17 cellular contexts compared by ENCODE assay signal in the genomic region with DNA sequence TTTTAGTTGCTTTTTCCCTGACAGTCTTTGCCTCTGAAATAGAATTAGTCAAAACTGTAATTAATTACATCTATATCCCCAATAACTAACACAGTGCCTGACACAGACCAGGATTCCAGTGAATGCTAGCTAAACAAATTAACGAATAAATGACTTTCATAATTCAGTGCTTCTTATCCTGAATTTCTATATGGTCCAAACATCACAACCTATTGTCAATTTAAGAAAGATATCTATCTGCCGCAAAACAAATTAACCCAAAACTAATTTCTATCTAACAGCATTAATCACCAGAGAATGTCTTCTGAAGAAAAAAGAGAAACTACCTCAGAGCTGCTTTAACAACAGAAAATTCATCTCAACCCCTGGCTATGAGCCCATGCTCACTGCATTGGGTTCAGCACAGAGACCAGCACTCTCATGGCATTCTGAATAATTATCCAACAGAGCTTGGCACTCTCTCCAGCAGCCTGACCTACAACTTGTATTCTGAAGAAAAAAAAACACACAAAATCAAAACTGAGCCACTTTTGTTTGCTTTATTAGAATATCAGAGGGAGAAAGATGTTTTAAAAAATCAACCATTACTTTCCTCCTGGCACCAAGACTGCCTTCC.
A peak's percentile ranks its signal among the peaks of the same experiment; 100 is the strongest.
DNase-seq lines count a peak whose midpoint lies in the region; ATAC-seq and TF ChIP-seq lines count a peak whose summit lies in the region.
"Had no signal": no experiment of that assay in that cellular context is flagged by ENCODE, and none has a peak within 500 bp of the region (broad histone marks: within the 10 kb centered on the region; RNA-seq: fewer than 3 reads in every experiment).

No MANE protein-coding gene starts in this region.

- H3K36me3 Mint-ChIP-seq in MCF 10A (ENCODE audit: insufficient read depth, unreplicated experiment): no peaks in the 10 kb centered on the region
- H3K36me3 Mint-ChIP-seq: CD4-positive, CD25-positive, alpha-beta regulatory T cell; CD8-positive, alpha-beta memory T cell had no signal

- H3K4me1 ChIP-seq in SK-N-SH (ENCODE audit: control insufficient read depth in 1 of 2, insufficient read depth in 2 of 2, low read depth in 1 of 2, low read length in 1 of 2) (peaks cover 2 to 3% of the 10 kb centered on the region in 2 experiments; a peak in 2 of 4 replicates), thyroid gland (peaks cover 0 to 3% of the 10 kb centered on the region in 2 donors)
- H3K4me1 ChIP-seq: BE2C had no signal

- no peaks in the 10 kb centered on the region for H4K20me1 ChIP-seq in SK-N-SH (ENCODE audit: insufficient read depth)

- DNase-seq in SK-N-SH (no peak), cerebellum (ENCODE audit: low spot score) (peak; percentile 7), midbrain (lab: John Stamatoyannopoulos, UW) (peak; percentile 45), thyroid gland (peak; percentile 36 to 63), NCI-H82 treated with DMSO at 0.1 percent for 48 hours (lab: John Stamatoyannopoulos, UW; ENCODE audit: unreplicated experiment) (no peak), glomerular visceral epithelial cell (ENCODE audit: extremely low spot score) (no peak), MCF 10A (ENCODE audit: unreplicated experiment) (no peak)
- DNase-seq: BE2C; CD4-positive, CD25-positive, alpha-beta regulatory T cell; CD8-positive, alpha-beta memory T cell; COR-L47; DMS 273 treated with DMSO at 0.1 percent for 48 hours; DMS53; GDM1; HCEC 1CT had no signal

- ATAC-seq in SK-N-SH treated with all-trans-retinoic acid at 6 μM for 48 hours: peak; percentile 85
- ATAC-seq: GM23338 had no signal

- H3K9ac ChIP-seq in SK-N-SH: no peak overlapping the region

- H3K4me1 Mint-ChIP-seq in MCF 10A (ENCODE audit: insufficient read depth, unreplicated experiment): peaks cover 7% of the 10 kb centered on the region
- H3K4me1 Mint-ChIP-seq: CD4-positive, CD25-positive, alpha-beta regulatory T cell; CD8-positive, alpha-beta memory T cell; GM23338 had no signal

- H3F3A ChIP-seq in SK-N-SH (replicated peaks; ENCODE audit: insufficient read depth): no peaks in the 10 kb centered on the region

- CTCF ChIA-PET in SK-N-SH (lab: Yijun Ruan, JAX) (interaction anchor here (0.6 kb wide), 1 partner anchor 15 kb away, joined by 3 read pairs; no protein-coding TSS in a partner anchor), MCF 10A (lab: Yijun Ruan, JAX) (no interaction called here)

- intact Hi-C loops in thyroid gland (cut with DNase I): no loop called here
- intact Hi-C loops in MCF 10A (cut with micrococcal nuclease): no loop called here

- no peak overlapping the region for H3K27ac Mint-ChIP-seq in MCF 10A (ENCODE audit: low read depth, unreplicated experiment)
- H3K27ac Mint-ChIP-seq: CD4-positive, CD25-positive, alpha-beta regulatory T cell; GM23338 had no signal

- POLR2A ChIA-PET in SK-N-SH (lab: Yijun Ruan, JAX) (no interaction called here), MCF 10A (lab: Yijun Ruan, JAX) (interaction anchor here (0.7 kb wide), 1 partner anchor 398 kb away, joined by 3 read pairs; no protein-coding TSS in a partner anchor)

- no peak for TF ChIP-seq EP300 in SK-N-SH (IDR thresholded peaks at IDR 0.05; ENCODE audit: borderline replicate concordance in 1 of 2, low read depth in 1 of 2, low read length in 1 of 2)

- no peak for TF ChIP-seq RAD21 in SK-N-SH (IDR thresholded peaks at IDR 0.05; ENCODE audit: low read length)

- H3K9me2 ChIP-seq in SK-N-SH: no peaks in the 10 kb centered on the region

- no TSS peak for BruUV-seq in MCF 10A (replicated peaks; lab: Mats Ljungman, UMichigan)

- no peak overlapping the region; a peak in 1 of 4 replicates for H3K27ac ChIP-seq in SK-N-SH (ENCODE audit: low read depth in 2 of 2, low read length in 1 of 2)
- H3K27ac ChIP-seq in thyroid gland: no peak overlapping the region

- no peak overlapping the region for H3K4me2 ChIP-seq in SK-N-SH
- H3K4me2 ChIP-seq: GM23338 had no signal

- H3K4me3 ChIP-seq in SK-N-SH (ENCODE audit: low read depth in 2 of 2, low read length in 1 of 2) (no peak overlapping the region), thyroid gland (replicated peaks in 1 of 3) (no peak overlapping the region)
- H3K4me3 ChIP-seq: GM23338 had no signal

- H3K9me3 ChIP-seq in SK-N-SH (no peaks in the 10 kb centered on the region), thyroid gland (no peaks in the 10 kb centered on the region)
- H3K9me3 ChIP-seq: BE2C had no signal

- H3K27me3 Mint-ChIP-seq in MCF 10A (ENCODE audit: insufficient read depth, unreplicated experiment): no peaks in the 10 kb centered on the region
- H3K27me3 Mint-ChIP-seq: CD4-positive, CD25-positive, alpha-beta regulatory T cell; CD8-positive, alpha-beta memory T cell had no signal

- H3K79me2 ChIP-seq in SK-N-SH (ENCODE audit: insufficient read depth): no peaks in the 10 kb centered on the region

- no peaks in the 10 kb centered on the region for H3K36me3 ChIP-seq in SK-N-SH (replicated peaks in 1 of 2; ENCODE audit: control insufficient read depth in 1 of 2, insufficient read depth in 2 of 2, low read length in 1 of 2)
- no peaks in the 10 kb centered on the region for H3K36me3 ChIP-seq in thyroid gland
- H3K36me3 ChIP-seq: BE2C had no signal

- no peak for TF ChIP-seq POLR2A in thyroid gland (IDR thresholded peaks at IDR 0.05)

- no peak overlapping the region for H2AFZ ChIP-seq in SK-N-SH (ENCODE audit: low read depth)
- H2AFZ ChIP-seq: GM23338 had no signal

- WGBS in SK-N-SH (ENCODE audit: low lambda C conversion rate): 48% methylated on average over 2 of the region's 2 CpGs
- 88 to 96% methylated on average over 2 of the region's 2 CpGs for WGBS in thyroid gland, 2 donors

- no peak overlapping the region for H3K4me3 Mint-ChIP-seq in MCF 10A (ENCODE audit: unreplicated experiment)
- H3K4me3 Mint-ChIP-seq: CD4-positive, CD25-positive, alpha-beta regulatory T cell; CD8-positive, alpha-beta memory T cell; GM23338 had no signal

- TF ChIP-seq CTCF in SK-N-SH (IDR thresholded peaks at IDR 0.05) (no peak), thyroid gland (IDR thresholded peaks at IDR 0.05) (no peak), MCF 10A (IDR thresholded peaks at IDR 0.05; ENCODE audit: unreplicated experiment) (no peak)

- H3K27me3 ChIP-seq in SK-N-SH (ENCODE audit: insufficient read depth) (no peaks in the 10 kb centered on the region), thyroid gland (no peaks in the 10 kb centered on the region)
- H3K27me3 ChIP-seq: BE2C had no signal

- H3K9me3 Mint-ChIP-seq in MCF 10A (ENCODE audit: unreplicated experiment): no peaks in the 10 kb centered on the region

TF ChIP-seq in SK-N-SH treated with all-trans-retinoic acid at 6 μM for 48 hours, 23 proteins besides CTCF, POLR2A, EP300 and RAD21 (continues in another document):
- TF ChIP-seq GLIS3 (CRISPR knock-in tag; IDR thresholded peaks at IDR 0.05): no peak
- TF ChIP-seq TSHZ2 (CRISPR knock-in tag; IDR thresholded peaks at IDR 0.05): 0 out of 2 replicates have a peak, but pooled peaks have one; percentile 42
- TF ChIP-seq ISL1 (CRISPR knock-in tag; IDR thresholded peaks at IDR 0.05): peak; percentile 81

TF ChIP-seq in SK-N-SH, 30 proteins besides CTCF, POLR2A, EP300 and RAD21 (continues in another document):
- TF ChIP-seq, protein P1, sequence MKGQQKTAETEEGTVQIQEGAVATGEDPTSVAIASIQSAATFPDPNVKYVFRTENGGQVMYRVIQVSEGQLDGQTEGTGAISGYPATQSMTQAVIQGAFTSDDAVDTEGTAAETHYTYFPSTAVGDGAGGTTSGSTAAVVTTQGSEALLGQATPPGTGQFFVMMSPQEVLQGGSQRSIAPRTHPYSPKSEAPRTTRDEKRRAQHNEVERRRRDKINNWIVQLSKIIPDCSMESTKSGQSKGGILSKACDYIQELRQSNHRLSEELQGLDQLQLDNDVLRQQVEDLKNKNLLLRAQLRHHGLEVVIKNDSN (IDR thresholded peaks at IDR 0.05; ENCODE audit: borderline replicate concordance, low read depth): no peak
- TF ChIP-seq NRF1 (IDR thresholded peaks at IDR 0.05; ENCODE audit: low read depth, low read length) (no peak), NFIC (IDR thresholded peaks at IDR 0.05; ENCODE audit: borderline replicate concordance) (no peak), TAF1 (IDR thresholded peaks at IDR 0.05; ENCODE audit: borderline replicate concordance, low read depth, low read length) (no peak), GABPA (IDR thresholded peaks at IDR 0.05; ENCODE audit: low read depth) (no peak), SIN3A (IDR thresholded peaks at IDR 0.05; ENCODE audit: borderline replicate concordance, low read depth, low read length) (no peak), YY1 (IDR thresholded peaks at IDR 0.05; ENCODE audit: low read depth) (no peak), FOSL2 (IDR thresholded peaks at IDR 0.05; ENCODE audit: borderline replicate concordance, low read depth) (no peak), MXI1 (IDR thresholded peaks at IDR 0.05; ENCODE audit: low read depth, low read length) (no peak), SMC3 (IDR thresholded peaks at IDR 0.05; ENCODE audit: low read depth, low read length) (no peak), GATA2 (CRISPR knock-in tag; IDR thresholded peaks at IDR 0.05) (no peak), ELF1 (IDR thresholded peaks at IDR 0.05) (no peak), POLR2AphosphoS5 (IDR thresholded peaks at IDR 0.05; ENCODE audit: low read depth, low read length) (no peak), FOXJ3 (CRISPR knock-in tag; IDR thresholded peaks at IDR 0.05) (no peak), JUND (IDR thresholded peaks at IDR 0.05) (no peak), CHD2 (IDR thresholded peaks at IDR 0.05; ENCODE audit: low read length, partially characterized antibody) (no peak), EZH2phosphoT487 (IDR thresholded peaks at IDR 0.05; ENCODE audit: borderline replicate concordance, low read depth) (no peak)
- TF ChIP-seq, protein P2, sequence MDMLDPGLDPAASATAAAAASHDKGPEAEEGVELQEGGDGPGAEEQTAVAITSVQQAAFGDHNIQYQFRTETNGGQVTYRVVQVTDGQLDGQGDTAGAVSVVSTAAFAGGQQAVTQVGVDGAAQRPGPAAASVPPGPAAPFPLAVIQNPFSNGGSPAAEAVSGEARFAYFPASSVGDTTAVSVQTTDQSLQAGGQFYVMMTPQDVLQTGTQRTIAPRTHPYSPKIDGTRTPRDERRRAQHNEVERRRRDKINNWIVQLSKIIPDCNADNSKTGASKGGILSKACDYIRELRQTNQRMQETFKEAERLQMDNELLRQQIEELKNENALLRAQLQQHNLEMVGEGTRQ (IDR thresholded peaks at IDR 0.05; ENCODE audit: borderline replicate concordance, low read depth, low read length): no peak
- TF ChIP-seq, protein P3, sequence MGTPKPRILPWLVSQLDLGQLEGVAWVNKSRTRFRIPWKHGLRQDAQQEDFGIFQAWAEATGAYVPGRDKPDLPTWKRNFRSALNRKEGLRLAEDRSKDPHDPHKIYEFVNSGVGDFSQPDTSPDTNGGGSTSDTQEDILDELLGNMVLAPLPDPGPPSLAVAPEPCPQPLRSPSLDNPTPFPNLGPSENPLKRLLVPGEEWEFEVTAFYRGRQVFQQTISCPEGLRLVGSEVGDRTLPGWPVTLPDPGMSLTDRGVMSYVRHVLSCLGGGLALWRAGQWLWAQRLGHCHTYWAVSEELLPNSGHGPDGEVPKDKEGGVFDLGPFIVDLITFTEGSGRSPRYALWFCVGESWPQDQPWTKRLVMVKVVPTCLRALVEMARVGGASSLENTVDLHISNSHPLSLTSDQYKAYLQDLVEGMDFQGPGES (IDR thresholded peaks at IDR 0.05; ENCODE audit: low read depth, low read length): no peak

Comparison
In these comparisons a context has a peak if more than half of its experiments do, and no peak if none do; other contexts are left out.
1. DNase-seq: peak in cerebellum (single experiment), midbrain (single experiment) and thyroid gland (2 of 2); none in SK-N-SH (single experiment), NCI-H82 treated with DMSO at 0.1 percent for 48 hours (single experiment), glomerular visceral epithelial cell (single experiment) and MCF 10A (single experiment).